Comparison of ENCODE assay signal across 8 cellular contexts in genomic region chr7:90597527-90597871, GRCh38. TPM values are rescaled to one million over a fixed set of nuclear protein-coding genes. Genes with fewer than 3 reads are reported as not detected.
DNase-seq lines count a peak whose midpoint lies in the region; ATAC-seq and TF ChIP-seq lines count a peak whose summit lies in the region.

No MANE protein-coding gene starts in this region.

- no peak for DNase-seq in dorsolateral prefrontal cortex
- no peak for DNase-seq in naive thymus-derived CD8-positive, alpha-beta T cell
- no peak for DNase-seq in inferior parietal cortex (ENCODE audit: extremely low spot score)
- DNase-seq in effector memory CD4-positive, alpha-beta T cell: no peak

- intact Hi-C loops in dorsolateral prefrontal cortex (cut with DNase I): no loop called here

- peaks cover 69% of the 10 kb centered on the region for H3K79me2 ChIP-seq in ACC112 (ENCODE audit: control insufficient read depth, insufficient read depth, low read length, unreplicated experiment)

- POLR2A ChIA-PET in naive thymus-derived CD8-positive, alpha-beta T cell (lab: Charles Lee): no interaction called here

- peaks cover 30 to 43% (median 30%) of the 10 kb centered on the region in 3 donors for H3K4me1 Mint-ChIP-seq in IgD-negative memory B cell
- H3K4me1 Mint-ChIP-seq in naive thymus-derived CD8-positive, alpha-beta T cell: peaks cover 6 to 56% (median 19%) of the 10 kb centered on the region in 4 donors

- no peak for ATAC-seq in naive thymus-derived CD8-positive, alpha-beta T cell
- no peak for ATAC-seq in HG03045 (IDR thresholded peaks at IDR 0.05; ENCODE audit: unreplicated experiment)
- no peak for ATAC-seq in HG03135 (IDR thresholded peaks at IDR 0.05; ENCODE audit: unreplicated experiment)

- H3K36me3 ChIP-seq in ACC112 (ENCODE audit: insufficient read depth, low read length): no peaks in the 10 kb centered on the region
- H3K36me3 ChIP-seq in effector memory CD4-positive, alpha-beta T cell (ENCODE audit: control insufficient read depth, insufficient read depth, low read length): no peaks in the 10 kb centered on the region

- TF ChIP-seq CTCF in dorsolateral prefrontal cortex (IDR thresholded peaks at IDR 0.05 in 54 of 56, conservative IDR thresholded peaks at IDR 0.05 in 2 of 56; ENCODE audit: low read depth in 1 of 56, partially characterized antibody in 56 of 56): no peak

- peak overlapping the region in 2 of 3 donors; percentile 71 to 73 for H3K27ac Mint-ChIP-seq in IgD-negative memory B cell
- peak overlapping the region in 1 of 10 donors; percentile 56 for H3K27ac Mint-ChIP-seq in naive thymus-derived CD8-positive, alpha-beta T cell

- no peaks in the 10 kb centered on the region for H3K9me3 ChIP-seq in effector memory CD4-positive, alpha-beta T cell (ENCODE audit: control insufficient read depth, low read length)

- peak overlapping the region; percentile 85 for H3K27ac ChIP-seq in ACC112 (ENCODE audit: low read depth, low read length)
- no peak overlapping the region for H3K27ac ChIP-seq in dorsolateral prefrontal cortex
- no peak overlapping the region for H3K27ac ChIP-seq in effector memory CD4-positive, alpha-beta T cell (ENCODE audit: insufficient read depth, low read length, poor library complexity, severe bottlenecking)

- H3K4me1 ChIP-seq in ACC112 (ENCODE audit: control insufficient read depth, insufficient read depth, low read length, unreplicated experiment): peaks cover 50% of the 10 kb centered on the region
- H3K4me1 ChIP-seq in effector memory CD4-positive, alpha-beta T cell (ENCODE audit: control insufficient read depth, insufficient read depth, low read length, poor library complexity, severe bottlenecking): peaks cover 2% of the 10 kb centered on the region

- H2AFZ ChIP-seq in ACC112 (ENCODE audit: low read length, unreplicated experiment): peak overlapping the region; percentile 88

- H3K4me3 Mint-ChIP-seq in IgD-negative memory B cell: peak overlapping the region; percentile 94 to 100 (median 97)
- H3K4me3 Mint-ChIP-seq in naive thymus-derived CD8-positive, alpha-beta T cell: peak overlapping the region in 8 of 10 donors; percentile 46 to 88 (median 62)

- H3K4me3 ChIP-seq in ACC112 (ENCODE audit: low read depth, low read length): peak overlapping the region; percentile 99
- H3K4me3 ChIP-seq in dorsolateral prefrontal cortex: peak overlapping the region in 57 of 59 donors; percentile 59 to 88 (median 79)
- H3K4me3 ChIP-seq in effector memory CD4-positive, alpha-beta T cell (ENCODE audit: insufficient read depth, low read depth, low read length, poor library complexity, severe bottlenecking): no peak overlapping the region

- no peaks in the 10 kb centered on the region for H3K27me3 Mint-ChIP-seq in IgD-negative memory B cell
- H3K27me3 Mint-ChIP-seq in naive thymus-derived CD8-positive, alpha-beta T cell: peaks cover 39 to 78% (median 51%) of the 10 kb centered on the region in 5 donors

- H3K27me3 ChIP-seq in ACC112 (ENCODE audit: insufficient read depth, low read length) (no peaks in the 10 kb centered on the region), dorsolateral prefrontal cortex (no peaks in the 10 kb centered on the region)
- peaks cover 10% of the 10 kb centered on the region for H3K27me3 ChIP-seq in effector memory CD4-positive, alpha-beta T cell (replicated peaks; ENCODE audit: control insufficient read depth, insufficient read depth, low read length, poor library complexity, severe bottlenecking)

- H3K9me3 Mint-ChIP-seq in IgD-negative memory B cell: no peaks in the 10 kb centered on the region
- H3K9me3 Mint-ChIP-seq in naive thymus-derived CD8-positive, alpha-beta T cell: peaks cover 0 to 6% (median 0%) of the 10 kb centered on the region in 9 donors

- no peaks in the 10 kb centered on the region for H3K36me3 Mint-ChIP-seq in IgD-negative memory B cell
- no peaks in the 10 kb centered on the region for H3K36me3 Mint-ChIP-seq in naive thymus-derived CD8-positive, alpha-beta T cell

RNA-seq across cellular contexts. Expression of gene CDK14, which starts 1.4 kb away (rescaled TPM):
- polyA plus RNA-seq in IgD-negative memory B cell: 53.0 TPM
- total RNA-seq in dorsolateral prefrontal cortex: 100 to 1,000 TPM in 114 of 120 experiments, 10 to 100 TPM in 6; 58.1 to 259 (median 183) TPM
- total RNA-seq in naive thymus-derived CD8-positive, alpha-beta T cell: 1 to 10 TPM; 2.8 to 3.6 TPM
- polyA plus RNA-seq in naive thymus-derived CD8-positive, alpha-beta T cell: under 1 TPM in 1 of 3 donors, not detected in 2; 0.15 TPM

Comparison
In these comparisons a context has a peak if more than half of its experiments do, and no peak if none do; other contexts are left out.
1. RNA of gene CDK14, which starts 1.4 kb away (total RNA-seq): 58.1 to 259 TPM in dorsolateral prefrontal cortex; 2.8 to 3.6 TPM in naive thymus-derived CD8-positive, alpha-beta T cell; every median in the first group is over 10 times any median in the second.